In genomic region chr11:1628506-1629325, GRCh38 we compare ENCODE assay signal across 8 cellular contexts. TPM values are rescaled to one million over a fixed set of nuclear protein-coding genes. Genes with fewer than 3 reads are reported as not detected.
DNase-seq lines count a peak whose midpoint lies in the region; ATAC-seq, FAIRE-seq and TF ChIP-seq lines count a peak whose summit lies in the region.

No MANE protein-coding gene starts in this region.

- H3K27me3 ChIP-seq in endothelial cell of umbilical vein (ENCODE audit: control insufficient read depth in 2 of 2, insufficient read depth in 2 of 2, low read length in 2 of 2): peaks cover 0 to 8% of the 10 kb centered on the region in 2 experiments
- H3K27me3 ChIP-seq in naive thymus-derived CD4-positive, alpha-beta T cell (ENCODE audit: control insufficient read depth in 2 of 2, insufficient read depth in 2 of 2, low read length in 2 of 2): no peaks in the 10 kb centered on the region

- BruUV-seq in endothelial cell of umbilical vein (replicated peaks; lab: Mats Ljungman, UMichigan): no TSS peak

- FAIRE-seq in endothelial cell of umbilical vein (lab: Jason Lieb, UNC): peak; percentile 79

- H3K4me2 ChIP-seq in endothelial cell of umbilical vein (ENCODE audit: insufficient read depth, low read length): no peak overlapping the region

- H3K36me3 ChIP-seq in endothelial cell of umbilical vein (ENCODE audit: control insufficient read depth in 2 of 2, extremely low read depth in 1 of 2, insufficient read depth in 2 of 2, low read length in 2 of 2): no peaks in the 10 kb centered on the region
- no peaks in the 10 kb centered on the region for H3K36me3 ChIP-seq in naive thymus-derived CD4-positive, alpha-beta T cell (ENCODE audit: control insufficient read depth in 2 of 3, insufficient read depth in 3 of 3, low read length in 3 of 3)

- no peak overlapping the region for H3K27ac Mint-ChIP-seq in naive thymus-derived CD4-positive, alpha-beta T cell

- no peaks in the 10 kb centered on the region for H3K9me1 ChIP-seq in endothelial cell of umbilical vein (replicated peaks; ENCODE audit: control insufficient read depth, extremely low read depth, insufficient read depth, low read length)

- no peak for TF ChIP-seq POLR2A in endothelial cell of umbilical vein (IDR thresholded peaks at IDR 0.05; ENCODE audit: low read depth, low read length)

- no peaks in the 10 kb centered on the region for H3K9me3 ChIP-seq in endothelial cell of umbilical vein (replicated peaks; ENCODE audit: control insufficient read depth, insufficient read depth, low read length)
- no peaks in the 10 kb centered on the region for H3K9me3 ChIP-seq in naive thymus-derived CD4-positive, alpha-beta T cell (ENCODE audit: control insufficient read depth in 2 of 3, low read length in 3 of 3)

- no peak overlapping the region for H2AFZ ChIP-seq in endothelial cell of umbilical vein (ENCODE audit: low read depth, low read length)

- H4K20me1 ChIP-seq in endothelial cell of umbilical vein (replicated peaks; ENCODE audit: control insufficient read depth, extremely low read depth, insufficient read depth, low read length): no peaks in the 10 kb centered on the region

- intact Hi-C loops in endothelial cell of umbilical vein (cut with micrococcal nuclease): loop anchor here (1.0 to 2.0 kb wide), 2 partner anchors 34 to 82 kb away; no protein-coding TSS in a partner anchor
- intact Hi-C loops in naive thymus-derived CD4-positive, alpha-beta T cell (cut with micrococcal nuclease): loop anchor here (1.0 to 5.0 kb wide), 4 partner anchors 33 to 426 kb away; no protein-coding TSS in a partner anchor

- H3K4me1 ChIP-seq in endothelial cell of umbilical vein (ENCODE audit: control insufficient read depth, extremely low read depth, insufficient read depth, low read length): no peaks in the 10 kb centered on the region
- H3K4me1 ChIP-seq in naive thymus-derived CD4-positive, alpha-beta T cell (ENCODE audit: control insufficient read depth in 2 of 2, insufficient read depth in 2 of 2, low read length in 2 of 2): peaks cover 0 to 7% of the 10 kb centered on the region in 2 donors

- POLR2A ChIA-PET in endothelial cell of umbilical vein (lab: Charles Lee): no interaction called here
- POLR2A ChIA-PET in naive thymus-derived CD4-positive, alpha-beta T cell (lab: Charles Lee): no interaction called here

- dilution Hi-C loops in endothelial cell of umbilical vein (cut with MboI; ENCODE audit: extremely low pct_ligation_motif_present, low sequenced_read_pairs): no loop called here

- H3K4me1 Mint-ChIP-seq in naive thymus-derived CD4-positive, alpha-beta T cell: peaks cover 0 to 17% (median 4%) of the 10 kb centered on the region in 7 donors

- peaks cover 14 to 19% (median 16%) of the 10 kb centered on the region in 5 donors for H3K27me3 Mint-ChIP-seq in naive thymus-derived CD4-positive, alpha-beta T cell

- peak; percentile 91 for ATAC-seq in naive thymus-derived CD4-positive, alpha-beta T cell
- ATAC-seq in GM19397 (IDR thresholded peaks at IDR 0.05; ENCODE audit: unreplicated experiment) (no peak), GM18870 (IDR thresholded peaks at IDR 0.05; ENCODE audit: unreplicated experiment) (no peak)

- H3K79me2 ChIP-seq in endothelial cell of umbilical vein (ENCODE audit: control insufficient read depth, insufficient read depth, low read length): no peaks in the 10 kb centered on the region

- peak; percentile 96 for TF ChIP-seq CTCF in GM12875 (IDR thresholded peaks at IDR 0.05; ENCODE audit: borderline replicate concordance, insufficient read depth, low read depth, low read length)
- TF ChIP-seq CTCF in endothelial cell of umbilical vein (IDR thresholded peaks at IDR 0.05; ENCODE audit: extremely low read depth in 1 of 2, insufficient read depth in 1 of 2, low read depth in 1 of 2, low read length in 2 of 2): peak; percentile 95 to 97

- peak overlapping the region in 2 of 10 donors; percentile 4 to 29 for H3K4me3 Mint-ChIP-seq in naive thymus-derived CD4-positive, alpha-beta T cell

- DNase-seq in NCI-H460 (ENCODE audit: extremely low read depth, low read depth) (peak; percentile 28), endothelial cell of umbilical vein (ENCODE audit: low read depth, low spot score) (peak; percentile 34)
- peak; percentile 14 for DNase-seq in activated CD8-positive, alpha-beta memory T cell treated with anti-CD3 and anti-CD28 coated beads, Interleukin-2, amount 50 U/mL, for 24 hours (ENCODE audit: extremely low read depth)
- peak; percentile 27 to 66 (median 52) for DNase-seq in naive thymus-derived CD4-positive, alpha-beta T cell
- peak; percentile 47 for DNase-seq in stimulated activated naive CD4-positive, alpha-beta T cell treated with Interleukin-2 at 50 U/mL for 16 hours (lab: John Stamatoyannopoulos, UW)

- no peaks in the 10 kb centered on the region for H3K36me3 Mint-ChIP-seq in naive thymus-derived CD4-positive, alpha-beta T cell

- peaks cover 0 to 2% (median 0%) of the 10 kb centered on the region in 11 donors for H3K9me3 Mint-ChIP-seq in naive thymus-derived CD4-positive, alpha-beta T cell

- H3K9ac ChIP-seq in endothelial cell of umbilical vein (replicated peaks; ENCODE audit: extremely low read depth, insufficient read depth, low read length): no peak overlapping the region

- no peak overlapping the region for H3K4me3 ChIP-seq in GM12875 (ENCODE audit: low read depth, low read length)
- H3K4me3 ChIP-seq in endothelial cell of umbilical vein (replicated peaks in 1 of 3; ENCODE audit: insufficient read depth in 1 of 3, low read depth in 1 of 3, low read length in 3 of 3): no peak overlapping the region
- H3K4me3 ChIP-seq in naive thymus-derived CD4-positive, alpha-beta T cell (ENCODE audit: low read length): no peak overlapping the region

- CTCF ChIA-PET in endothelial cell of umbilical vein (lab: Charles Lee): interaction anchor here (1.0 to 1.8 kb wide), 8 partner anchors 9 to 524 kb away, joined by 3 to 20 read pairs (median 6); no protein-coding TSS in a partner anchor
- CTCF ChIA-PET in naive thymus-derived CD4-positive, alpha-beta T cell (lab: Charles Lee): interaction anchor here (0.6 to 1.6 kb wide), 8 partner anchors 11 to 957 kb away, joined by 3 to 4 read pairs (median 4); no protein-coding TSS in a partner anchor

- no peak overlapping the region for H3K27ac ChIP-seq in endothelial cell of umbilical vein (ENCODE audit: insufficient read depth, low read depth, low read length)
- no peak overlapping the region for H3K27ac ChIP-seq in naive thymus-derived CD4-positive, alpha-beta T cell (ENCODE audit: low read depth, low read length)

RNA-seq across cellular contexts. Expression of gene KRTAP5-5, which starts 0.9 kb away (rescaled TPM):
- not detected in 2 replicates for total RNA-seq in NCI-H460 (2014; rRNA removed; shearing (Covaris generic))
- polyA plus RNA-seq in NCI-H460 (2014; cell fraction: nucleus; rRNA removed): not detected in 2 replicates
- total RNA-seq in endothelial cell of umbilical vein: not detected in 2 replicates
- polyA plus RNA-seq in endothelial cell of umbilical vein: not detected in 2 replicates
- polyA plus RNA-seq in endothelial cell of umbilical vein (2011; cell fraction: cytosol; rRNA removed): not detected in 2 replicates
- not detected in 2 replicates for polyA plus RNA-seq in endothelial cell of umbilical vein (2011; cell fraction: nucleus; rRNA removed)
- not detected in 2 replicates for polyA plus RNA-seq in endothelial cell of umbilical vein (2012)
- polyA minus RNA-seq in endothelial cell of umbilical vein: not detected in 2 replicates
- not detected for polyA minus RNA-seq in endothelial cell of umbilical vein (2011; cell fraction: cytosol; rRNA and poly(A)+ RNA removed)
- not detected in 2 replicates for polyA minus RNA-seq in endothelial cell of umbilical vein (2011; cell fraction: nucleus; rRNA and poly(A)+ RNA removed)
- total RNA-seq in naive thymus-derived CD4-positive, alpha-beta T cell: not detected
- polyA plus RNA-seq in naive thymus-derived CD4-positive, alpha-beta T cell: not detected

RNA-seq across cellular contexts. Expression of gene KRTAP5-4, which starts 6.8 kb away (rescaled TPM):
- not detected in 2 replicates for total RNA-seq in NCI-H460 (2014; rRNA removed; shearing (Covaris generic))
- not detected in 2 replicates for polyA plus RNA-seq in NCI-H460 (2014; cell fraction: nucleus; rRNA removed)
- not detected in 2 replicates for total RNA-seq in endothelial cell of umbilical vein
- polyA plus RNA-seq in endothelial cell of umbilical vein: not detected in 2 replicates
- polyA plus RNA-seq in endothelial cell of umbilical vein (2011; cell fraction: cytosol; rRNA removed): not detected in 2 replicates
- polyA plus RNA-seq in endothelial cell of umbilical vein (2011; cell fraction: nucleus; rRNA removed): not detected in 2 replicates
- not detected in 2 replicates for polyA plus RNA-seq in endothelial cell of umbilical vein (2012)
- not detected in 2 replicates for polyA minus RNA-seq in endothelial cell of umbilical vein
- not detected for polyA minus RNA-seq in endothelial cell of umbilical vein (2011; cell fraction: cytosol; rRNA and poly(A)+ RNA removed)
- not detected in 2 replicates for polyA minus RNA-seq in endothelial cell of umbilical vein (2011; cell fraction: nucleus; rRNA and poly(A)+ RNA removed)
- not detected for total RNA-seq in naive thymus-derived CD4-positive, alpha-beta T cell
- not detected for polyA plus RNA-seq in naive thymus-derived CD4-positive, alpha-beta T cell

RNA-seq across cellular contexts. Expression of gene KRTAP5-3, which starts 20.5 kb away (rescaled TPM):
- total RNA-seq in NCI-H460 (2014; rRNA removed; shearing (Covaris generic)): not detected in 2 replicates
- polyA plus RNA-seq in NCI-H460 (2014; cell fraction: nucleus; rRNA removed): not detected in 2 replicates
- not detected in 2 replicates for total RNA-seq in endothelial cell of umbilical vein
- not detected in 2 replicates for polyA plus RNA-seq in endothelial cell of umbilical vein
- polyA plus RNA-seq in endothelial cell of umbilical vein (2011; cell fraction: cytosol; rRNA removed): not detected in 2 replicates
- polyA plus RNA-seq in endothelial cell of umbilical vein (2011; cell fraction: nucleus; rRNA removed): not detected in 2 replicates
- polyA plus RNA-seq in endothelial cell of umbilical vein (2012): not detected in 2 replicates
- polyA minus RNA-seq in endothelial cell of umbilical vein: not detected in 2 replicates
- not detected for polyA minus RNA-seq in endothelial cell of umbilical vein (2011; cell fraction: cytosol; rRNA and poly(A)+ RNA removed)
- polyA minus RNA-seq in endothelial cell of umbilical vein (2011; cell fraction: nucleus; rRNA and poly(A)+ RNA removed): not detected in 2 replicates
- total RNA-seq in naive thymus-derived CD4-positive, alpha-beta T cell: not detected
- polyA plus RNA-seq in naive thymus-derived CD4-positive, alpha-beta T cell: not detected

RNA-seq across cellular contexts. Expression of gene KRTAP5-2, which starts 30.6 kb away (rescaled TPM):
- not detected in 2 replicates for total RNA-seq in NCI-H460 (2014; rRNA removed; shearing (Covaris generic))
- polyA plus RNA-seq in NCI-H460 (2014; cell fraction: nucleus; rRNA removed): not detected in 2 replicates
- not detected in 2 replicates for total RNA-seq in endothelial cell of umbilical vein
- not detected in 2 replicates for polyA plus RNA-seq in endothelial cell of umbilical vein
- not detected in 2 replicates for polyA plus RNA-seq in endothelial cell of umbilical vein (2011; cell fraction: cytosol; rRNA removed)
- not detected in 2 replicates for polyA plus RNA-seq in endothelial cell of umbilical vein (2011; cell fraction: nucleus; rRNA removed)
- polyA plus RNA-seq in endothelial cell of umbilical vein (2012): not detected in 2 replicates
- not detected in 2 replicates for polyA minus RNA-seq in endothelial cell of umbilical vein
- polyA minus RNA-seq in endothelial cell of umbilical vein (2011; cell fraction: cytosol; rRNA and poly(A)+ RNA removed): not detected
- polyA minus RNA-seq in endothelial cell of umbilical vein (2011; cell fraction: nucleus; rRNA and poly(A)+ RNA removed): not detected in 2 replicates
- total RNA-seq in naive thymus-derived CD4-positive, alpha-beta T cell: not detected
- not detected for polyA plus RNA-seq in naive thymus-derived CD4-positive, alpha-beta T cell

RNA-seq across cellular contexts. Expression of gene KRTAP5-1, which starts 43.6 kb away (rescaled TPM):
- total RNA-seq in NCI-H460 (2014; rRNA removed; shearing (Covaris generic)): not detected in 2 replicates
- polyA plus RNA-seq in NCI-H460 (2014; cell fraction: nucleus; rRNA removed): not detected in 2 replicates
- not detected in 2 replicates for total RNA-seq in endothelial cell of umbilical vein
- polyA plus RNA-seq in endothelial cell of umbilical vein: not detected in 2 replicates
- polyA plus RNA-seq in endothelial cell of umbilical vein (2011; cell fraction: cytosol; rRNA removed): not detected in 2 replicates
- polyA plus RNA-seq in endothelial cell of umbilical vein (2011; cell fraction: nucleus; rRNA removed): not detected in 2 replicates
- polyA plus RNA-seq in endothelial cell of umbilical vein (2012): not detected in 2 replicates
- polyA minus RNA-seq in endothelial cell of umbilical vein: not detected in 2 replicates
- not detected for polyA minus RNA-seq in endothelial cell of umbilical vein (2011; cell fraction: cytosol; rRNA and poly(A)+ RNA removed)
- polyA minus RNA-seq in endothelial cell of umbilical vein (2011; cell fraction: nucleus; rRNA and poly(A)+ RNA removed): not detected in 2 replicates
- not detected for total RNA-seq in naive thymus-derived CD4-positive, alpha-beta T cell
- not detected for polyA plus RNA-seq in naive thymus-derived CD4-positive, alpha-beta T cell
